Comparison of ENCODE assay signal across 19 cellular contexts in the genomic region with DNA sequence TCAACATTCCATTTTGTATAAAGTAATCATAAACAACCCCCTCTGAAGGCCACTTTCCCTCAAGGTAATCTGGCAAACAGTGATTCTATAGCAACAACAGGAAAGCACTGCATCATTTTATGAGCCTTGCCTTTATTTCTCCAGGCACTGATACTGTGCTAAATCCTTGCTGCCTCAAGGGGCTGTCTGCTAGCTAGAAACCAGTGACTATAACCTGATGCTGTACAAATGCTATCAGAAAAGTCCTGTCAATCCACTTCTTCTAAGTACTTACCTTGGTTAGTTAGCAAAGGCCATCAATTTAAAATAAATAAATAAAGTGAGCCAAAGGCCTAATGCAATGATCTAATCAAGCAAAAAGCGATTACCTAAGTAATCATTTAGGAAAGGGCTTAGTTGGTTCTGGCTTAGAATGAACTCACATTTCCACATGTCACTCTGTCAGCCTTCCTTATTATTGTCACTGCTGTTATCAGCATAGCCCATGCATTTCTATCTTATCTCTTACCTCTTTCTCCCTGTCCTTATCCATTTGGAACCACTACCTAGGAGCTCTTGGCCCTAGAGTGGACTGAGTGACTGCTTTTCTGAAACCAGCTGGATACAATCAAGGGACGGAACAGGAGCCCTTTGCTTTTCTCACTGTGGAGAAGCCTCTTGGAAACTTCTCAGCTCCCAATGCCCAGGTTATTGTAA.
"Had no signal": no experiment of that assay in that cellular context is flagged by ENCODE, and none has a peak within 500 bp of the region (broad histone marks: within the 10 kb centered on the region; RNA-seq: fewer than 3 reads in every experiment).

No MANE protein-coding gene starts in this region.

- H3K4me1 Mint-ChIP-seq: naive thymus-derived CD4-positive, alpha-beta T cell had no signal

- H3K9me3 Mint-ChIP-seq: activated T-helper 1 cell treated with anti-CD3 and anti-CD28 coated beads, Interleukin-12 subunit alpha, Interleukin-12 subunit beta, Interleukin-2, Interleukin-4 antibody, amounts not matched to agents 30 ng/mL and 10 ng/mL and 1 ng/mL, durations not matched to agents 14 hours and 24 hours and 36 hours; T-helper 1 cell treated with Interleukin-12 subunit alpha and Interleukin-12 subunit beta and Interleukin-4 antibody, amounts not matched to agents 30 μg/mL and 1 μg/mL, for 36 hours had no signal

- H3K27ac Mint-ChIP-seq: activated CD8-positive, alpha-beta T cell treated with anti-CD3 and anti-CD28 coated beads, Interleukin-2, amount 10 ng/mL, durations not matched to agents 7 days and 5 days; activated naive CD8-positive, alpha-beta T cell treated with anti-CD3 and anti-CD28 coated beads, Interleukin-2, amount 50 U/mL, for 24 hours; activated T-helper 1 cell treated with anti-CD3 and anti-CD28 coated beads, Interleukin-12 subunit alpha, Interleukin-12 subunit beta, Interleukin-2, Interleukin-4 antibody, amounts not matched to agents 30 ng/mL and 10 ng/mL and 1 ng/mL, durations not matched to agents 14 hours and 24 hours and 36 hours; naive thymus-derived CD4-positive, alpha-beta T cell; T-helper 1 cell treated with Interleukin-12 subunit alpha and Interleukin-12 subunit beta and Interleukin-4 antibody, amounts not matched to agents 30 μg/mL and 1 μg/mL, for 36 hours had no signal

- H3K36me3 ChIP-seq: lower lobe of right lung, prostate gland, thyroid gland, upper lobe of right lung had no signal

- H3K27me3 Mint-ChIP-seq: activated naive CD8-positive, alpha-beta T cell treated with anti-CD3 and anti-CD28 coated beads, Interleukin-2, amount 50 U/mL, for 24 hours; naive thymus-derived CD4-positive, alpha-beta T cell had no signal

- H3K4me1 ChIP-seq: lower lobe of right lung, prostate gland, thyroid gland, upper lobe of right lung had no signal

- H3K36me3 Mint-ChIP-seq: naive thymus-derived CD4-positive, alpha-beta T cell had no signal

- H3K4me3 ChIP-seq: lower lobe of right lung, prostate gland, thyroid gland, upper lobe of right lung had no signal

- H3K4me3 Mint-ChIP-seq: activated CD8-positive, alpha-beta T cell treated with anti-CD3 and anti-CD28 coated beads, Interleukin-2, amount 10 ng/mL, durations not matched to agents 7 days and 5 days; activated naive CD8-positive, alpha-beta T cell treated with anti-CD3 and anti-CD28 coated beads, Interleukin-2, amount 50 U/mL, for 24 hours; activated T-helper 1 cell treated with anti-CD3 and anti-CD28 coated beads, Interleukin-12 subunit alpha, Interleukin-12 subunit beta, Interleukin-2, Interleukin-4 antibody, amounts not matched to agents 30 ng/mL and 10 ng/mL and 1 ng/mL, durations not matched to agents 14 hours and 24 hours and 36 hours; naive thymus-derived CD4-positive, alpha-beta T cell; T-helper 1 cell treated with Interleukin-12 subunit alpha and Interleukin-12 subunit beta and Interleukin-4 antibody, amounts not matched to agents 30 μg/mL and 1 μg/mL, for 36 hours had no signal

- H3K27ac ChIP-seq: lower lobe of right lung, prostate gland, thyroid gland, upper lobe of right lung, VCaP had no signal

- ATAC-seq: activated CD8-positive, alpha-beta T cell treated with anti-CD3 and anti-CD28 coated beads, Interleukin-2, amount 10 ng/mL, durations not matched to agents 7 days and 5 days; activated naive CD8-positive, alpha-beta T cell treated with anti-CD3 and anti-CD28 coated beads, Interleukin-2, amount 50 U/mL, for 24 hours; left lobe of liver; lower lobe of right lung; naive thymus-derived CD4-positive, alpha-beta T cell; stimulated activated naive CD8-positive, alpha-beta T cell treated with anti-CD3 and anti-CD28 coated beads, Interleukin-15, Interleukin-2, amounts not matched to agents 100 U/mL and 50 U/mL, for 24 hours had no signal

- DNase-seq: activated CD4-positive, alpha-beta T cell treated with anti-CD3 and anti-CD28 coated beads for 1 hour; activated CD4-positive, alpha-beta T cell treated with anti-CD3 and anti-CD28 coated beads, Interleukin-2, amount 50 U/mL, for 1 hour; activated CD8-positive, alpha-beta T cell treated with anti-CD3 and anti-CD28 coated beads, Interleukin-2, amount 10 ng/mL, durations not matched to agents 7 days and 5 days; activated gamma-delta T cell; activated naive CD4-positive, alpha-beta T cell treated with anti-CD3 and anti-CD28 coated beads, Interleukin-2, amount 50 U/mL, for 16 hours; activated naive CD8-positive, alpha-beta T cell treated with anti-CD3 and anti-CD28 coated beads, Interleukin-2, amount 50 U/mL, for 24 hours; head of caudate nucleus; lower lobe of right lung; naive thymus-derived CD4-positive, alpha-beta T cell; stimulated activated CD4-positive, alpha-beta T cell treated with anti-CD3 and anti-CD28 coated beads, Interleukin-4, amount 100 ng/mL, for 4 hours; stimulated activated naive CD8-positive, alpha-beta T cell treated with anti-CD3 and anti-CD28 coated beads, Interleukin-15, Interleukin-2, amounts not matched to agents 100 U/mL and 50 U/mL, for 24 hours; T1000; thyroid gland; upper lobe of right lung had no signal

- H3K9me3 ChIP-seq: lower lobe of right lung, prostate gland, thyroid gland, upper lobe of right lung had no signal

- H3K27me3 ChIP-seq: thyroid gland, upper lobe of right lung had no signal
